23 cellular contexts compared by ENCODE assay signal in genomic region chr7:90309872-90310271, GRCh38. TPM values are rescaled to one million over a fixed set of nuclear protein-coding genes. Genes with fewer than 3 reads are reported as not detected.
A peak's percentile ranks its signal among the peaks of the same experiment; 100 is the strongest.
DNase-seq lines count a peak whose midpoint lies in the region; ATAC-seq, FAIRE-seq and TF ChIP-seq lines count a peak whose summit lies in the region.
"Had no signal": no experiment of that assay in that cellular context is flagged by ENCODE, and none has a peak within 500 bp of the region (broad histone marks: within the 10 kb centered on the region; RNA-seq: fewer than 3 reads in every experiment).

No MANE protein-coding gene starts in this region.

- no peak overlapping the region for H2BK5ac ChIP-seq in mesendoderm (ENCODE audit: low read length)

- H3K79me1 ChIP-seq in mesendoderm (ENCODE audit: low read length), result no peaks in the 10 kb centered on the region

- no peaks in the 10 kb centered on the region for H4K20me1 ChIP-seq in HepG2 (ENCODE audit: insufficient read depth, low read length)

- ATAC-seq in HepG2 (no peak), SK-N-SH treated with all-trans-retinoic acid at 6 μM for 48 hours (no peak)
- ATAC-seq: A549 had no signal

- H3K9ac ChIP-seq in liver (ENCODE audit: low read depth in 1 of 2, low read length in 2 of 2) (no peak overlapping the region), HepG2 (ENCODE audit: insufficient read depth, low read depth, low read length) (no peak overlapping the region), mesendoderm (ENCODE audit: low read length) (no peak overlapping the region)
- H3K9ac ChIP-seq: GM23248 had no signal

- H3K56ac ChIP-seq in mesendoderm (ENCODE audit: low read length), result no peak overlapping the region

- WGBS in liver, result 81% methylated on average over 5 of the region's 5 CpGs
- 83% methylated on average over 5 of the region's 5 CpGs for WGBS in HepG2 (ENCODE audit: low lambda C conversion rate)
- no CpG with 5 or more reads among the region's 5 CpGs for WGBS in mesendoderm (ENCODE audit: extremely low coverage, insufficient coverage, low lambda C conversion rate)

- H3K9me3 ChIP-seq in liver (ENCODE audit: control insufficient read depth in 4 of 4, low read length in 3 of 4) (no peaks in the 10 kb centered on the region), HepG2 (ENCODE audit: low read length) (no peaks in the 10 kb centered on the region)
- H3K9me3 ChIP-seq: A549 had no signal

- no peak overlapping the region for H2AK5ac ChIP-seq in mesendoderm (ENCODE audit: low read length)

- TF ChIP-seq EP300 in HepG2 (IDR thresholded peaks at IDR 0.05; ENCODE audit: low read depth in 2 of 2, low read length in 2 of 2) (no peak), HepG2 (CRISPR knock-in tag; IDR thresholded peaks at IDR 0.05; ENCODE audit: borderline replicate concordance) (no peak)

- no peak overlapping the region for H3K18ac ChIP-seq in mesendoderm (ENCODE audit: low read length)

- no TSS peak for BruUV-seq in HepG2 (replicated peaks; lab: Mats Ljungman, UMichigan)

- H4K5ac ChIP-seq in mesendoderm (ENCODE audit: low read length), result no peak overlapping the region

- no peaks in the 10 kb centered on the region for H3K79me2 ChIP-seq in HepG2 (ENCODE audit: insufficient read depth, low read length)
- no peaks in the 10 kb centered on the region for H3K79me2 ChIP-seq in mesendoderm (ENCODE audit: control insufficient read depth, insufficient read depth, low read length)

- peaks cover 0 to 4% (median 0%) of the 10 kb centered on the region in 4 donors for H3K36me3 ChIP-seq in liver (ENCODE audit: control insufficient read depth in 4 of 4, insufficient read depth in 3 of 4, low read depth in 1 of 4, low read length in 3 of 4)
- H3K36me3 ChIP-seq in HepG2 (replicated peaks in 1 of 2; ENCODE audit: control insufficient read depth in 1 of 2, insufficient read depth in 2 of 2, low read length in 2 of 2), result no peaks in the 10 kb centered on the region
- H3K36me3 ChIP-seq in mesendoderm (ENCODE audit: control insufficient read depth, insufficient read depth, low read length), result no peaks in the 10 kb centered on the region

- POLR2A ChIA-PET in HepG2 (lab: Yijun Ruan, JAX), result no interaction called here

- H3K4me2 ChIP-seq in HepG2 (ENCODE audit: low read depth, low read length) (no peak overlapping the region), mesendoderm (ENCODE audit: low read length) (no peak overlapping the region)
- H3K4me2 ChIP-seq: A549 had no signal

- peak in 1 of 2 donors; percentile 36 for TF ChIP-seq RAD21 in liver (IDR thresholded peaks at IDR 0.05)
- no peak for TF ChIP-seq RAD21 in HepG2 (CRISPR knock-in tag; IDR thresholded peaks at IDR 0.05)

- H3K4ac ChIP-seq in mesendoderm (ENCODE audit: low read depth, low read length), result no peak overlapping the region

- no peak for FAIRE-seq in HepG2 (lab: Jason Lieb, UNC)
- FAIRE-seq: A549, GM12892, GM18507, H54, HTR-8/SVneo had no signal

- TF ChIP-seq POLR2A in HepG2 (IDR thresholded peaks at IDR 0.05; ENCODE audit: insufficient read depth in 1 of 2, low read depth in 2 of 2, low read length in 2 of 2), result no peak

- no peak overlapping the region for H3K4me3 ChIP-seq in liver (ENCODE audit: low read depth in 1 of 3, low read length in 3 of 3)
- H3K4me3 ChIP-seq in HepG2 (replicated peaks in 1 of 3; ENCODE audit: insufficient read depth in 1 of 3, low read depth in 2 of 3, low read length in 3 of 3), result no peak overlapping the region
- H3K4me3 ChIP-seq in mesendoderm (ENCODE audit: low read length), result no peak overlapping the region
- H3K4me3 ChIP-seq: A549, GM23248 had no signal

- H3K27ac ChIP-seq in liver (ENCODE audit: low read depth in 1 of 2, low read length in 2 of 2) (no peak overlapping the region), HepG2 (ENCODE audit: extremely low read length, insufficient read depth, low read length) (no peak overlapping the region), mesendoderm (ENCODE audit: low read depth, low read length) (no peak overlapping the region)
- H3K27ac ChIP-seq: 22Rv1, A549, GM23248 had no signal

- CTCF ChIA-PET in HepG2 (lab: Yijun Ruan, JAX; ENCODE audit: low intra/inter-chr PET ratio, low total read pairs), result no interaction called here

- H2BK15ac ChIP-seq in mesendoderm (replicated peaks; ENCODE audit: low read depth), result no peak overlapping the region

- no peaks in the 10 kb centered on the region for H3K27me3 ChIP-seq in liver (ENCODE audit: control insufficient read depth in 4 of 4, insufficient read depth in 4 of 4, low read length in 3 of 4)
- H3K27me3 ChIP-seq in HepG2 (ENCODE audit: control insufficient read depth in 1 of 2, insufficient read depth in 2 of 2, low read length in 2 of 2), result no peaks in the 10 kb centered on the region
- no peaks in the 10 kb centered on the region for H3K27me3 ChIP-seq in mesendoderm (ENCODE audit: insufficient read depth, low read length, poor library complexity)

- no peak overlapping the region for H2BK120ac ChIP-seq in mesendoderm (ENCODE audit: low read depth, low read length)

- H3K23ac ChIP-seq in mesendoderm (ENCODE audit: low read length), result no peak overlapping the region

- in situ Hi-C loops in HepG2 (cut with HindIII; ENCODE audit: extremely low pct_ligation_motif_present, low pct_unique_long_range_greater_than_20kb) (no loop called here), SK-MEL-5 (cut with HindIII; ENCODE audit: low pct_unique_long_range_greater_than_20kb, low sequenced_read_pairs) (loop anchor here (25.0 kb wide), 1 partner anchor 102 kb away; the partner anchor contains the start of gene CLDN12)

- no peak overlapping the region for H2AFZ ChIP-seq in HepG2 (ENCODE audit: low read length)
- H2AFZ ChIP-seq: GM23248 had no signal

- no peak overlapping the region for H4K8ac ChIP-seq in mesendoderm (ENCODE audit: low read depth, low read length)

- intact Hi-C loops in HepG2 (cut with micrococcal nuclease; ENCODE audit: unreplicated experiment), result loop anchor here (10.0 kb wide), 1 partner anchor 465 kb away; no protein-coding TSS in a partner anchor

- DNase-seq in HepG2 (ENCODE audit: low spot score) (no peak), SK-MEL-5 (ENCODE audit: low read depth, low spot score) (peak; percentile 15), mesendoderm (peak; percentile 20), NCI-H128 (lab: John Stamatoyannopoulos, UW; ENCODE audit: unreplicated experiment) (no peak), NCI-H1092 (lab: John Stamatoyannopoulos, UW) (no peak)
- DNase-seq: AML-193; CD4-positive, alpha-beta memory T cell; DMS153; DMS79; GDM1; GM23248 had no signal

- H3K4me1 ChIP-seq in liver (ENCODE audit: control insufficient read depth in 4 of 4, insufficient read depth in 4 of 4, low read length in 3 of 4), result peaks cover 0 to 6% (median 2%) of the 10 kb centered on the region in 4 donors
- peaks cover 13% of the 10 kb centered on the region; the same call in 1 of the 2 replicates for H3K4me1 ChIP-seq in HepG2 (ENCODE audit: insufficient read depth, low read length)
- no peaks in the 10 kb centered on the region for H3K4me1 ChIP-seq in mesendoderm (ENCODE audit: control insufficient read depth, low read depth, low read length)
- H3K4me1 ChIP-seq: A549 had no signal

- TF ChIP-seq CTCF in liver (IDR thresholded peaks at IDR 0.05; ENCODE audit: low read depth, low read length, missing input control) (peak; percentile 6), HepG2 (CRISPR knock-in tag; IDR thresholded peaks at IDR 0.05) (no peak)

RNA-seq across cellular contexts. Expression of gene FAM237B, which starts 11.2 kb away (rescaled TPM):
- total RNA-seq in liver, result not detected
- polyA plus RNA-seq in liver, result not detected
- total RNA-seq in HepG2 (2016; rRNA removed; fragmentation: Illumina TruSeq; extraction: Trizol), result not detected in 2 replicates
- not detected in 2 replicates for total RNA-seq in HepG2 (2016; cell fraction: cytosol; rRNA removed; fragmentation: Illumina TruSeq; extraction: Trizol; ENCODE audit: low read depth)
- not detected in 2 replicates for total RNA-seq in HepG2 (2016; cell fraction: insoluble cytoplasmic fraction; rRNA removed; fragmentation: Illumina TruSeq; extraction: Trizol)
- total RNA-seq in HepG2 (2016; cell fraction: membrane; rRNA removed; fragmentation: Illumina TruSeq; extraction: Trizol), result not detected in 2 replicates
- not detected in 2 replicates for total RNA-seq in HepG2 (2016; cell fraction: nucleus; rRNA removed; fragmentation: Illumina TruSeq; extraction: Trizol)
- polyA plus RNA-seq in HepG2 (2011; rRNA removed), result not detected in 2 replicates
- not detected in 2 replicates for polyA plus RNA-seq in HepG2 (2011; cell fraction: cytosol; rRNA removed)
- polyA plus RNA-seq in HepG2 (2011; cell fraction: nucleus; rRNA removed), result not detected in 2 replicates
- not detected in 2 replicates for polyA plus RNA-seq in HepG2 (2012)
- polyA plus RNA-seq in HepG2 (2016; cell fraction: cytosol; fragmentation: Illumina TruSeq; extraction: Trizol; ENCODE audit: low read depth), result not detected in 2 replicates
- not detected in 2 replicates for polyA plus RNA-seq in HepG2 (2016; cell fraction: insoluble cytoplasmic fraction; fragmentation: Illumina TruSeq; extraction: Trizol; ENCODE audit: low read depth)
- polyA plus RNA-seq in HepG2 (2016; cell fraction: membrane; fragmentation: Illumina TruSeq; extraction: Trizol; ENCODE audit: low read depth), result not detected in 2 replicates
- polyA plus RNA-seq in HepG2 (2016; cell fraction: nucleus; fragmentation: Illumina TruSeq; extraction: Trizol; ENCODE audit: insufficient read depth, low read depth), result not detected in 2 replicates
- not detected in 2 replicates for polyA minus RNA-seq in HepG2 (2011; rRNA and poly(A)+ RNA removed; ENCODE audit: low replicate concordance)
- not detected in 2 replicates for polyA minus RNA-seq in HepG2 (2011; cell fraction: cytosol; rRNA and poly(A)+ RNA removed)
- not detected in 2 replicates for polyA minus RNA-seq in HepG2 (2011; cell fraction: nucleus; rRNA and poly(A)+ RNA removed)
- total RNA-seq in SK-MEL-5 (2014; rRNA removed; shearing (Covaris generic)), result not detected in 2 replicates
- polyA plus RNA-seq in SK-MEL-5 (2015; cell fraction: cytosol; rRNA removed), result 0.10 and 0.20 TPM in 2 replicates
- polyA plus RNA-seq in SK-MEL-5 (2015; cell fraction: nucleus; rRNA removed), result 0.50 TPM in 1 of 2 replicates, not detected in the other
- not detected for polyA plus RNA-seq in mesendoderm (2013, experiment 1 of 2)
- polyA plus RNA-seq in mesendoderm (2013, experiment 2 of 2), result not detected
- total RNA-seq: CD4-positive, alpha-beta memory T cell; Daoy; GM23248 had no signal
- polyA plus RNA-seq: A549; BJ; CD14-positive monocyte; CD4-positive, alpha-beta memory T cell; IgD-negative memory B cell had no signal

RNA-seq across cellular contexts. Expression of gene GTPBP10, which starts 36.6 kb away (rescaled TPM):
- total RNA-seq in liver, result 10 to 100 TPM in 1 of 2 donors, 1 to 10 TPM in 1; 6.5 to 18.9 TPM
- 10 to 100 TPM in 1 of 2 donors, 1 to 10 TPM in 1; 7.2 to 17.3 TPM for polyA plus RNA-seq in liver
- 38.7 and 54.6 TPM in 2 replicates for total RNA-seq in HepG2 (2016; rRNA removed; fragmentation: Illumina TruSeq; extraction: Trizol)
- total RNA-seq in HepG2 (2016; cell fraction: cytosol; rRNA removed; fragmentation: Illumina TruSeq; extraction: Trizol; ENCODE audit: low read depth), result 7.6 and 8.5 TPM in 2 replicates
- 32.3 and 61.3 TPM in 2 replicates for total RNA-seq in HepG2 (2016; cell fraction: insoluble cytoplasmic fraction; rRNA removed; fragmentation: Illumina TruSeq; extraction: Trizol)
- 9.0 and 9.3 TPM in 2 replicates for total RNA-seq in HepG2 (2016; cell fraction: membrane; rRNA removed; fragmentation: Illumina TruSeq; extraction: Trizol)
- total RNA-seq in HepG2 (2016; cell fraction: nucleus; rRNA removed; fragmentation: Illumina TruSeq; extraction: Trizol), result 23.5 and 26.6 TPM in 2 replicates
- polyA plus RNA-seq in HepG2 (2011; rRNA removed), result 10.6 and 13.3 TPM in 2 replicates
- 4.1 and 5.9 TPM in 2 replicates for polyA plus RNA-seq in HepG2 (2011; cell fraction: cytosol; rRNA removed)
- 4.8 and 8.4 TPM in 2 replicates for polyA plus RNA-seq in HepG2 (2011; cell fraction: nucleus; rRNA removed)
- 17.0 and 20.1 TPM in 2 replicates for polyA plus RNA-seq in HepG2 (2012)
- 4.0 and 4.2 TPM in 2 replicates for polyA plus RNA-seq in HepG2 (2016; cell fraction: cytosol; fragmentation: Illumina TruSeq; extraction: Trizol; ENCODE audit: low read depth)
- polyA plus RNA-seq in HepG2 (2016; cell fraction: insoluble cytoplasmic fraction; fragmentation: Illumina TruSeq; extraction: Trizol; ENCODE audit: low read depth), result 35.9 and 39.7 TPM in 2 replicates
- 5.4 and 6.1 TPM in 2 replicates for polyA plus RNA-seq in HepG2 (2016; cell fraction: membrane; fragmentation: Illumina TruSeq; extraction: Trizol; ENCODE audit: low read depth)
- 22.5 and 25.4 TPM in 2 replicates for polyA plus RNA-seq in HepG2 (2016; cell fraction: nucleus; fragmentation: Illumina TruSeq; extraction: Trizol; ENCODE audit: insufficient read depth, low read depth)
- 0.58 and 3.1 TPM in 2 replicates for polyA minus RNA-seq in HepG2 (2011; rRNA and poly(A)+ RNA removed; ENCODE audit: low replicate concordance)
- polyA minus RNA-seq in HepG2 (2011; cell fraction: cytosol; rRNA and poly(A)+ RNA removed), result 3.3 and 7.0 TPM in 2 replicates
- 37.6 and 42.6 TPM in 2 replicates for polyA minus RNA-seq in HepG2 (2011; cell fraction: nucleus; rRNA and poly(A)+ RNA removed)
- total RNA-seq in SK-MEL-5 (2014; rRNA removed; shearing (Covaris generic)), result 44.1 and 48.8 TPM in 2 replicates
- 23.6 and 30.7 TPM in 2 replicates for polyA plus RNA-seq in SK-MEL-5 (2015; cell fraction: cytosol; rRNA removed)
- polyA plus RNA-seq in SK-MEL-5 (2015; cell fraction: nucleus; rRNA removed), result 41.2 and 56.2 TPM in 2 replicates
- 20.6 TPM for polyA plus RNA-seq in mesendoderm (2013, experiment 1 of 2)
- polyA plus RNA-seq in mesendoderm (2013, experiment 2 of 2), result 21.0 TPM

Comparison
In these comparisons a context has a peak if more than half of its experiments do, and no peak if none do; other contexts are left out.
1. DNase-seq: peak in SK-MEL-5 (single experiment) and mesendoderm (single experiment); none in HepG2 (single experiment), NCI-H128 (single experiment) and NCI-H1092 (single experiment).